In the genomic region with DNA sequence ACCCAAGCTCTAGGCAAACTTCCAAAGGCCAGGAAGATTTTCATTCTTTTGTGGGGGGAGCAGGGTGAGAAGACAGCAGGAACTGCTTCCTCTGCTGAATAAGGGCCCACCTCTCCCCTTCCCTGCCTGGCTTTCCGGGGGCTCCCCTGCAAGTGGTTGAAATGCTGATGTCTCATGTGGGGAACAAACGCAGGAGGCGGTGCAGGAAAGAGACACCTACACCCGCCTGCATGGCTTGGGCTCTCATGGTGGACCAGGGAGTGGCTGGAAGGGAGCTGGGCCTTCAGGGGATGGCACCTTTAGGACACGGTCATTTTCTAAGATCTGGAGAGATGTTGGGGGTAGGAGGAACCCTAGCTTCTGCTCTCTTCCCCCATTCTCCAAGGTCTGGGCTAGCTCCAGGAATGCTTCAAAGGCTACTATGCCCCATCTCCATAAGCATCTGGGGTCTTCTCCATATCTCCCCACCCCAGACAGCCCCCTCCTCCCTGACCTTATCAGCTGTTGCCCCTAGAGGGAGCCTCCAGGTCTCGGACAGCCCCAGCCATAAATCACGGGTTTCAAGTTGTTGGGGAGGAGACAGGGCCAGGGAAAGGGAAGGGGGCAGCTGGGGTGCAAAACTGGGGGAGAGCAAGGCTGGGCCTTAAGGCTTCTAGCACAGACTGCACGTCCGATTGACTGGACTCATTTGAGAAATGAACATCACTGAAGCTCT, we compare ENCODE assay signal across 1 cellular context.
TF ChIP-seq lines count a peak whose summit lies in the region.

No MANE protein-coding gene starts in this region.

TF ChIP-seq in H1, 55 proteins besides CTCF, POLR2A, EP300 and RAD21:
- TF ChIP-seq FOSL1 (IDR thresholded peaks at IDR 0.05; ENCODE audit: insufficient read depth, low read depth, low read length) (no peak), SRF (IDR thresholded peaks at IDR 0.05; ENCODE audit: low read depth, low read length) (0 out of 2 replicates have a peak, but pooled peaks have one; percentile 3)
TF ChIP-seq in H1: peak in this region for 1.
